8 cellular contexts compared by ENCODE assay signal in genomic region chr3:73848173-73848751, GRCh38.
DNase-seq lines count a peak whose midpoint lies in the region; ATAC-seq and TF ChIP-seq lines count a peak whose summit lies in the region.

No MANE protein-coding gene starts in this region.

- no peaks in the 10 kb centered on the region for H3K36me3 Mint-ChIP-seq in CD4-positive, alpha-beta T cell (ENCODE audit: low read depth)

- H3K79me2 ChIP-seq in PC-9 (ENCODE audit: low read depth), result no peaks in the 10 kb centered on the region

- peak; percentile 53 for TF ChIP-seq CTCF in PC-9 (conservative IDR thresholded peaks at IDR 0.05)
- TF ChIP-seq CTCF in fibroblast of the aortic adventitia (IDR thresholded peaks at IDR 0.05; ENCODE audit: insufficient read depth, low read length), result peak; percentile 83
- TF ChIP-seq CTCF in CD4-positive, alpha-beta T cell (IDR thresholded peaks at IDR 0.05), result no peak

- no TSS peak for BruUV-seq in PC-9 (replicated peaks; lab: Mats Ljungman, UMichigan)

- no peaks in the 10 kb centered on the region for H4K20me1 ChIP-seq in PC-9 (ENCODE audit: insufficient read depth)

- H3K4me1 Mint-ChIP-seq in CD4-positive, alpha-beta T cell (ENCODE audit: low read depth), result no peaks in the 10 kb centered on the region

- H3K4me3 ChIP-seq in PC-9, result no peak overlapping the region
- H3K4me3 ChIP-seq in fibroblast of the aortic adventitia (ENCODE audit: low read depth, low read length), result no peak overlapping the region

- no peaks in the 10 kb centered on the region for H3K9me3 ChIP-seq in PC-9 (ENCODE audit: insufficient read depth, low read depth)
- no peaks in the 10 kb centered on the region for H3K9me3 ChIP-seq in CD4-positive, alpha-beta T cell (ENCODE audit: control insufficient read depth, low read length)

- H3K27me3 ChIP-seq in PC-9 (ENCODE audit: insufficient read depth, low read depth), result no peaks in the 10 kb centered on the region
- no peaks in the 10 kb centered on the region for H3K27me3 ChIP-seq in CD4-positive, alpha-beta T cell (ENCODE audit: control insufficient read depth, insufficient read depth, low read length)

- peaks cover 10% of the 10 kb centered on the region for H3K9me3 Mint-ChIP-seq in CD4-positive, alpha-beta T cell

- CTCF ChIA-PET in PC-9 (lab: Charles Lee), result no interaction called here
- CTCF ChIA-PET in CD4-positive, alpha-beta T cell (lab: Charles Lee), result interaction anchor here (1.1 kb wide), 1 partner anchor 11 kb away, joined by 3 read pairs; no protein-coding TSS in a partner anchor

- no peak overlapping the region for H3K4me3 Mint-ChIP-seq in CD4-positive, alpha-beta T cell

- no peaks in the 10 kb centered on the region for H3K27me3 Mint-ChIP-seq in CD4-positive, alpha-beta T cell

- no peak overlapping the region for H3K27ac Mint-ChIP-seq in CD4-positive, alpha-beta T cell

- no peaks in the 10 kb centered on the region for H3K36me3 ChIP-seq in PC-9 (ENCODE audit: low read depth)

- H3K4me2 ChIP-seq in PC-9, result no peak overlapping the region

- intact Hi-C loops in PC-9 (cut with micrococcal nuclease; ENCODE audit: unreplicated experiment) (no loop called here), sciatic nerve (cut with DNase I) (loop anchor here (10.0 kb wide), 1 partner anchor 333 kb away; no protein-coding TSS in a partner anchor)
- intact Hi-C loops in CD4-positive, alpha-beta T cell (cut with DNase I, micrococcal nuclease), result no loop called here

- H3K4me1 ChIP-seq in PC-9 (replicated peaks; ENCODE audit: insufficient read depth), result no peaks in the 10 kb centered on the region

- POLR2A ChIA-PET in PC-9 (lab: Charles Lee; ENCODE audit: unreplicated experiment), result no interaction called here
- POLR2A ChIA-PET in CD4-positive, alpha-beta T cell (lab: Charles Lee), result no interaction called here

- no peak overlapping the region for H3K27ac ChIP-seq in PC-9
- no peak overlapping the region for H3K27ac ChIP-seq in CD4-positive, alpha-beta T cell (ENCODE audit: low read depth, low read length)

- peak; percentile 70 for ATAC-seq in sciatic nerve
- ATAC-seq in CD4-positive, alpha-beta T cell (ENCODE audit: poor library complexity), result no peak
- no peak for ATAC-seq in GM21526 (IDR thresholded peaks at IDR 0.05; ENCODE audit: low FRiP score, unreplicated experiment)

- no peaks in the 10 kb centered on the region for H3F3A ChIP-seq in PC-9 (ENCODE audit: insufficient read depth, low read depth)

- no peaks in the 10 kb centered on the region for H3K9me2 ChIP-seq in PC-9 (ENCODE audit: insufficient read depth)

- H2AFZ ChIP-seq in PC-9, result no peak overlapping the region

- DNase-seq in DMS153 treated with DMSO at 0.1 percent for 48 hours (lab: John Stamatoyannopoulos, UW; ENCODE audit: unreplicated experiment) (peak; percentile 1), DMS153 (lab: John Stamatoyannopoulos, UW) (no peak), PC-9 (no peak), fibroblast of the aortic adventitia (ENCODE audit: low read depth) (peak; percentile 68), sciatic nerve (ENCODE audit: low spot score) (no peak), GM19238 (ENCODE audit: insufficient read length, low spot score) (no peak)
- DNase-seq in CD4-positive, alpha-beta T cell, result no peak

Comparison
In these comparisons a context has a peak if more than half of its experiments do, and no peak if none do; other contexts are left out.
1. DNase-seq: peak in DMS153 treated with DMSO at 0.1 percent for 48 hours (single experiment) and fibroblast of the aortic adventitia (single experiment); none in DMS153 (single experiment), PC-9 (0 of 2), sciatic nerve (single experiment), CD4-positive, alpha-beta T cell (0 of 10) and GM19238 (single experiment).